ENCODE assay signal across 11 cellular contexts in the genomic region with DNA sequence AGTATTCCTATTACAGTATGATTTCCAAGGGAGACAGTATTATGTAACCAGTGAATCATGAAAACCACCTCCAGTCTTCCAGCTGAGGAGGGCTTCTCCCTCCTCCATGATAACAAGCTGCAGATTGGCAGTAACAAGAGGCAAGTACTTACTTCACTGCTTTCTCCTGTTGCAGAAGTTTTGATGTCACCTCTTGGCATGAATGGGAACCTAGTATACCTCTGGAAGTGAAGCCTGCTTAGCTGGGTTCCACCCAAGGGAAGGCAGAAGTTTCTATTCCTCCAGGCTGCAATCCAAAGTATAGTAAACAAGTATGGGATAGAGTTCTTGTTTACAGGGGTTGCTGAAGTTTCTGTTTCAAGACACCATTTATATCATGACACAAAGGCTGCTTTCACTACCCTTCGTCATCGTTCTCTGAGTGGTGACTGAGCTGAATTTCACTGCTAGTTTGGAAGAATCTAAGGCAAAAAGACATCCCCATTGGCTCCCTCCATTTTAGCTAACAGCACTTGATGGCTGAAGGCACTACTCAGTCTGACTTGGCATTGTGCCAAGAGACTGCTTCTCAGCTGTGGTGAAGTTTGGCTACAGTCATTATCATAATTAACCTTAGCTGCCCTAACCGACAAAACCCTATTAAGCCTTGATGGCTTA. TPM values are rescaled to one million over a fixed set of nuclear protein-coding genes. Genes with fewer than 3 reads are reported as not detected.
DNase-seq lines count a peak whose midpoint lies in the region; ATAC-seq, FAIRE-seq and TF ChIP-seq lines count a peak whose summit lies in the region.
"Had no signal": no experiment of that assay in that cellular context is flagged by ENCODE, and none has a peak within 500 bp of the region (broad histone marks: within the 10 kb centered on the region; RNA-seq: fewer than 3 reads in every experiment).

No MANE protein-coding gene starts in this region.

- H3K79me2 ChIP-seq in osteoblast (ENCODE audit: insufficient read depth, low read length) = no peaks in the 10 kb centered on the region

- H3K27ac ChIP-seq in cingulate gyrus (ENCODE audit: low read depth, low read length) (peak overlapping the region; percentile 44), osteoblast (ENCODE audit: low read depth, low read length) (no peak overlapping the region)
- H3K27ac ChIP-seq: neutrophil had no signal

- DNase-seq in GM12892 (ENCODE audit: insufficient read length) = no peak
- DNase-seq in NCI-H524 (lab: John Stamatoyannopoulos, UW) = peak; percentile 55 to 69
- DNase-seq in osteoblast (ENCODE audit: insufficient read length, low spot score, missing footprints) = no peak
- DNase-seq in stimulated activated CD4-positive, alpha-beta T cell treated with anti-CD3 and anti-CD28 coated beads, Interleukin-15, amount 100 ng/mL, for 24 hours = no peak
- DNase-seq in stimulated activated naive CD8-positive, alpha-beta T cell treated with anti-CD3 and anti-CD28 coated beads, Interleukin-15, amount 100 ng/mL, for 72 hours = no peak
- DNase-seq: activated B cell treated with CpG ODN at 0.5 μM for 24 hours had no signal

- peaks cover 7% of the 10 kb centered on the region for H3K4me1 ChIP-seq in osteoblast (ENCODE audit: insufficient read depth, low read length)

- H3K4me3 ChIP-seq in osteoblast (ENCODE audit: insufficient read depth, low read length) = no peak overlapping the region
- H3K4me3 ChIP-seq: tibial nerve had no signal

- FAIRE-seq in GM12892 (lab: Jason Lieb, UNC) = peak; percentile 50

- H3K9me3 Mint-ChIP-seq in stimulated activated naive CD8-positive, alpha-beta T cell treated with anti-CD3 and anti-CD28 coated beads, Interleukin-15, amount 100 ng/mL, for 72 hours = no peaks in the 10 kb centered on the region

- H3K36me3 ChIP-seq in osteoblast (ENCODE audit: insufficient read depth, low read length) = no peaks in the 10 kb centered on the region
- H3K36me3 ChIP-seq: neutrophil, tibial nerve had no signal

- no peaks in the 10 kb centered on the region for H4K20me1 ChIP-seq in osteoblast (ENCODE audit: insufficient read depth, low read length)

- H3K27ac Mint-ChIP-seq in stimulated activated naive CD8-positive, alpha-beta T cell treated with anti-CD3 and anti-CD28 coated beads, Interleukin-15, amount 100 ng/mL, for 72 hours = no peak overlapping the region
- H3K27ac Mint-ChIP-seq: activated B cell treated with CpG ODN at 0.5 μM for 24 hours had no signal

- no peak for TF ChIP-seq CTCF in osteoblast (IDR thresholded peaks at IDR 0.05; ENCODE audit: extremely low read depth, low read depth, low read length)

- H3K4me2 ChIP-seq in osteoblast (ENCODE audit: insufficient read depth, low read length) = peak overlapping the region; percentile 7

- no peak for TF ChIP-seq POLR2A in GM12892 (IDR thresholded peaks at IDR 0.05; ENCODE audit: low read depth, low read length)

- H3K9me3 ChIP-seq in osteoblast (ENCODE audit: low read depth, low read length) = no peaks in the 10 kb centered on the region
- H3K9me3 ChIP-seq: neutrophil, tibial nerve had no signal

- ATAC-seq in GM21737 (IDR thresholded peaks at IDR 0.05; ENCODE audit: unreplicated experiment) (no peak), GM19452 (IDR thresholded peaks at IDR 0.05; ENCODE audit: unreplicated experiment) (no peak)
- ATAC-seq in stimulated activated naive CD8-positive, alpha-beta T cell treated with anti-CD3 and anti-CD28 coated beads, Interleukin-15, amount 100 ng/mL, for 72 hours = no peak

- H3K4me1 Mint-ChIP-seq in stimulated activated naive CD8-positive, alpha-beta T cell treated with anti-CD3 and anti-CD28 coated beads, Interleukin-15, amount 100 ng/mL, for 72 hours = no peaks in the 10 kb centered on the region
- H3K4me1 Mint-ChIP-seq: activated B cell treated with CpG ODN at 0.5 μM for 24 hours had no signal

- H3K4me3 Mint-ChIP-seq in stimulated activated naive CD8-positive, alpha-beta T cell treated with anti-CD3 and anti-CD28 coated beads, Interleukin-15, amount 100 ng/mL, for 72 hours = no peak overlapping the region
- H3K4me3 Mint-ChIP-seq: activated B cell treated with CpG ODN at 0.5 μM for 24 hours had no signal

- no peak overlapping the region for H2AFZ ChIP-seq in osteoblast (ENCODE audit: low read length)

- no peaks in the 10 kb centered on the region for H3K27me3 ChIP-seq in osteoblast (ENCODE audit: insufficient read depth, low read length)
- H3K27me3 ChIP-seq: tibial nerve had no signal

- H3K27me3 Mint-ChIP-seq in stimulated activated naive CD8-positive, alpha-beta T cell treated with anti-CD3 and anti-CD28 coated beads, Interleukin-15, amount 100 ng/mL, for 72 hours = no peaks in the 10 kb centered on the region

RNA-seq across cellular contexts. Expression of gene FDX1, which starts 49.8 kb away (rescaled TPM):
- polyA plus RNA-seq in GM12892 (2012; ENCODE audit: missing spikeins) = 9.2 TPM
- total RNA-seq in osteoblast = 9.0 and 9.7 TPM in 2 replicates

Comparison
In these comparisons a context has a peak if more than half of its experiments do, and no peak if none do; other contexts are left out.
1. DNase-seq: peak in NCI-H524 (2 of 2); none in GM12892 (single experiment), osteoblast (single experiment), stimulated activated CD4-positive, alpha-beta T cell treated with anti-CD3 and anti-CD28 coated beads, Interleukin-15, amount 100 ng/mL, for 24 hours (single experiment) and stimulated activated naive CD8-positive, alpha-beta T cell treated with anti-CD3 and anti-CD28 coated beads, Interleukin-15, amount 100 ng/mL, for 72 hours (0 of 2).